ENCODE assay signal across 13 cellular contexts in genomic region chr15:41791547-41791937, GRCh38. TPM values are rescaled to one million over a fixed set of nuclear protein-coding genes. Genes with fewer than 3 reads are reported as not detected.
DNase-seq lines count a peak whose midpoint lies in the region; ATAC-seq and TF ChIP-seq lines count a peak whose summit lies in the region.
"Had no signal": no experiment of that assay in that cellular context is flagged by ENCODE, and none has a peak within 500 bp of the region (broad histone marks: within the 10 kb centered on the region; RNA-seq: fewer than 3 reads in every experiment).

No MANE protein-coding gene starts in this region.

- no peaks in the 10 kb centered on the region for H3K9me3 ChIP-seq in heart left ventricle
- H3K9me3 ChIP-seq in breast epithelium, result no peaks in the 10 kb centered on the region
- H3K9me3 ChIP-seq in uterus, result no peaks in the 10 kb centered on the region
- H3K9me3 ChIP-seq in testis, result no peaks in the 10 kb centered on the region
- H3K9me3 ChIP-seq: pancreas had no signal

- H3K4me1 ChIP-seq in heart left ventricle (peaks cover 11 to 66% (median 47%) of the 10 kb centered on the region in 12 donors), breast epithelium (peaks cover 8 to 16% of the 10 kb centered on the region in 2 donors), uterus (peaks cover 10 to 12% of the 10 kb centered on the region in 2 donors), testis (peaks cover 67% of the 10 kb centered on the region)
- H3K4me1 ChIP-seq: pancreas had no signal

- H3K36me3 Mint-ChIP-seq in naive B cell, result no peaks in the 10 kb centered on the region

- ATAC-seq in heart left ventricle, result peak in 1 of 4 donors; percentile 14
- ATAC-seq in Right ventricle myocardium superior (ENCODE audit: poor library complexity), result no peak
- no peak for ATAC-seq in naive B cell (ENCODE audit: low read depth in 2 of 2)

- DNase-seq in heart left ventricle (no peak), Right ventricle myocardium superior (no peak), breast epithelium (ENCODE audit: low spot score in 2 of 2) (no peak), naive B cell (no peak), uterus (no peak), testis (no peak), NCI-H1105 (lab: John Stamatoyannopoulos, UW) (no peak), Kasumi-1 (lab: John Stamatoyannopoulos, UW) (no peak)
- DNase-seq: activated T-cell treated with anti-CD3 and anti-CD28 coated beads, Interleukin-2, amount 50 U/mL, for 24 hours; C1 segment of cervical spinal cord; hypothalamus; NCI-H446; pancreas had no signal

- TF ChIP-seq CTCF in heart left ventricle (IDR thresholded peaks at IDR 0.05), result no peak
- TF ChIP-seq CTCF in breast epithelium (IDR thresholded peaks at IDR 0.05), result no peak
- no peak for TF ChIP-seq CTCF in uterus (IDR thresholded peaks at IDR 0.05)
- no peak for TF ChIP-seq CTCF in testis (IDR thresholded peaks at IDR 0.05)

- peak overlapping the region in 1 of 8 donors; percentile 65 for H3K4me3 Mint-ChIP-seq in naive B cell
- H3K4me3 Mint-ChIP-seq: activated T-cell treated with anti-CD3 and anti-CD28 coated beads, Interleukin-2, amount 50 U/mL, for 24 hours had no signal

- no peak overlapping the region for H3K4me3 ChIP-seq in heart left ventricle
- no peak overlapping the region for H3K4me3 ChIP-seq in breast epithelium
- H3K4me3 ChIP-seq in uterus, result no peak overlapping the region
- H3K4me3 ChIP-seq in testis, result no peak overlapping the region
- H3K4me3 ChIP-seq: pancreas had no signal

- H3K27me3 ChIP-seq in heart left ventricle, result no peaks in the 10 kb centered on the region
- no peaks in the 10 kb centered on the region for H3K27me3 ChIP-seq in breast epithelium
- H3K27me3 ChIP-seq in uterus, result no peaks in the 10 kb centered on the region
- H3K27me3 ChIP-seq in testis, result no peaks in the 10 kb centered on the region
- H3K27me3 ChIP-seq: pancreas had no signal

- no peaks in the 10 kb centered on the region for H3K27me3 Mint-ChIP-seq in naive B cell
- H3K27me3 Mint-ChIP-seq: activated T-cell treated with anti-CD3 and anti-CD28 coated beads, Interleukin-2, amount 50 U/mL, for 24 hours had no signal

- H3K27ac ChIP-seq in heart left ventricle (peak overlapping the region in 9 of 12 donors; percentile 42 to 65 (median 49)), breast epithelium (peak overlapping the region; percentile 82 to 90), uterus (peak overlapping the region; percentile 35 to 53), testis (peak overlapping the region in 1 of 2 donors; percentile 9)
- H3K27ac ChIP-seq: pancreas had no signal

- H3K36me3 ChIP-seq in heart left ventricle (no peaks in the 10 kb centered on the region), breast epithelium (no peaks in the 10 kb centered on the region), uterus (no peaks in the 10 kb centered on the region), testis (ENCODE audit: low read depth, missing control alignments) (no peaks in the 10 kb centered on the region)
- H3K36me3 ChIP-seq: pancreas had no signal

- intact Hi-C loops in heart left ventricle (cut with DNase I), result no loop called here
- intact Hi-C loops in Right ventricle myocardium superior (cut with DNase I), result no loop called here
- intact Hi-C loops in breast epithelium (cut with DNase I; ENCODE audit: low total_unique reads), result no loop called here
- intact Hi-C loops in uterus (cut with DNase I; ENCODE audit: low total_unique reads), result no loop called here
- intact Hi-C loops in testis (cut with DNase I; ENCODE audit: low total_unique reads), result no loop called here

- H3K9me3 Mint-ChIP-seq in naive B cell, result peaks cover 0 to 2% (median 0%) of the 10 kb centered on the region in 7 donors
- H3K9me3 Mint-ChIP-seq: activated T-cell treated with anti-CD3 and anti-CD28 coated beads, Interleukin-2, amount 50 U/mL, for 24 hours had no signal

- TF ChIP-seq POLR2A in heart left ventricle (IDR thresholded peaks at IDR 0.05) (no peak), breast epithelium (IDR thresholded peaks at IDR 0.05) (no peak), uterus (IDR thresholded peaks at IDR 0.05) (no peak), testis (IDR thresholded peaks at IDR 0.05) (no peak)

- peaks cover 60 to 67% (median 65%) of the 10 kb centered on the region in 3 donors for H3K4me1 Mint-ChIP-seq in naive B cell

- peak overlapping the region in 4 of 6 donors; percentile 15 to 71 (median 30) for H3K27ac Mint-ChIP-seq in naive B cell

- 69 to 83% (median 79%) methylated on average over 4 of the region's 4 CpGs for WGBS in heart left ventricle, 4 donors
- WGBS in testis, 2 donors, result 90 to 91% methylated on average over 4 of the region's 4 CpGs

RNA-seq across cellular contexts. Expression of gene MAPKBP1, which starts 17.3 kb away (rescaled TPM):
- total RNA-seq in heart left ventricle (10 to 100 TPM; 12.0 to 20.5 (median 14.8) TPM), Right ventricle myocardium superior (15.1 TPM), breast epithelium (10 to 100 TPM; 11.5 to 29.3 (median 24.3) TPM), uterus (10 to 100 TPM in 3 of 4 donors, 1 to 10 TPM in 1; 5.9 to 56.2 (median 23.5) TPM), testis (100 to 1,000 TPM; 156 to 159 TPM)
- polyA plus RNA-seq in heart left ventricle (10 to 100 TPM in 1 of 2 donors, 1 to 10 TPM in 1; 6.3 to 17.0 TPM), naive B cell (ENCODE audit: low read depth in 6 of 6) (1 to 10 TPM in 5 of 6 donors, not detected in 1; 1.6 to 5.5 (median 2.2) TPM), testis (ENCODE audit: insufficient read depth, low read depth, low replicate concordance) (76.2 TPM)

RNA-seq across cellular contexts. Expression of gene JMJD7, which starts 36.4 kb away (rescaled TPM):
- total RNA-seq in heart left ventricle, result 10 to 100 TPM in 6 of 9 donors, 1 to 10 TPM in 3; 5.4 to 17.9 (median 11.8) TPM
- 10 to 100 TPM in 1 of 2 donors, 1 to 10 TPM in 1; 7.3 to 20.6 TPM for polyA plus RNA-seq in heart left ventricle
- 14.3 TPM for total RNA-seq in Right ventricle myocardium superior
- 10 to 100 TPM in 1 of 3 donors, 1 to 10 TPM in 2; 7.8 to 20.8 (median 8.8) TPM for total RNA-seq in breast epithelium
- polyA plus RNA-seq in naive B cell (ENCODE audit: low read depth in 6 of 6), result 10 to 100 TPM; 11.3 to 32.6 (median 14.3) TPM
- total RNA-seq in uterus, result 10 to 100 TPM in 2 of 4 donors, 1 to 10 TPM in 1, under 1 TPM in 1; 0.59 to 27.2 (median 9.8) TPM
- 10 to 100 TPM; 18.6 to 21.6 TPM for total RNA-seq in testis
- polyA plus RNA-seq in testis (ENCODE audit: insufficient read depth, low read depth, low replicate concordance), result 10.5 TPM

RNA-seq across cellular contexts. Expression of gene PLA2G4B, which starts 47.1 kb away (rescaled TPM):
- total RNA-seq in heart left ventricle, result 1 to 10 TPM in 7 of 9 donors, under 1 TPM in 2; 0.38 to 6.0 (median 2.8) TPM
- 1 to 10 TPM; 1.4 to 4.1 TPM for polyA plus RNA-seq in heart left ventricle
- total RNA-seq in Right ventricle myocardium superior, result 3.6 TPM
- 10 to 100 TPM in 2 of 3 donors, 1 to 10 TPM in 1; 3.2 to 11.0 (median 10.2) TPM for total RNA-seq in breast epithelium
- polyA plus RNA-seq in naive B cell (ENCODE audit: low read depth in 6 of 6), result 1 to 10 TPM in 1 of 6 donors, under 1 TPM in 3, not detected in 2; 0.45 to 1.5 (median 0.48) TPM
- total RNA-seq in uterus, result 10 to 100 TPM in 1 of 4 donors, 1 to 10 TPM in 3; 3.5 to 91.2 (median 7.1) TPM
- total RNA-seq in testis, result 10 to 100 TPM; 16.4 to 16.6 TPM
- 7.4 TPM for polyA plus RNA-seq in testis (ENCODE audit: insufficient read depth, low read depth, low replicate concordance)
